Comparison of ENCODE assay signal across 17 cellular contexts in the genomic region with DNA sequence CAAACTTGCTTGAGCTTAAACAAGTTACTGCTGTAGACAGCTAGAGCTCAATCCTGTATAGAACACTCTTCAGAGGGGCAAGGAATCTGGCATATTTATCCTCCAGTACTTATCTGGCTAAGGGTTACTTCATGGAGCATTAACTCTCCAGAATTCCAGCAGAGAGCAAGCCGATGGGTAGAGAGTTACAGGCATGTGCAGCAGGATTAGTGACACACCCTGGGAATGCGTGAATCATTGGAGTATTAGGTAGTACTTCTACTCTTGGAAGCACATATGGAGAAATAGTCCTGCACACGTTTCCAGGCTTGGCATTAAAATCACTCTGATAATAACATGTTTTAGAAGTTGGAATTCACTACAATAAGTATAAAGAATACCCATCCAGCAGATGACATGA. TPM values are rescaled to one million over a fixed set of nuclear protein-coding genes. Genes with fewer than 3 reads are reported as not detected.
DNase-seq lines count a peak whose midpoint lies in the region; ATAC-seq and TF ChIP-seq lines count a peak whose summit lies in the region.
"Had no signal": no experiment of that assay in that cellular context is flagged by ENCODE, and none has a peak within 500 bp of the region (broad histone marks: within the 10 kb centered on the region; RNA-seq: fewer than 3 reads in every experiment).

No MANE protein-coding gene starts in this region.

- TF ChIP-seq CTCF in epithelial cell of proximal tubule (conservative IDR thresholded peaks at IDR 0.05; ENCODE audit: low read depth, low read length) = no peak

- ATAC-seq in GM18511 (IDR thresholded peaks at IDR 0.05; ENCODE audit: unreplicated experiment) (no peak), HG02885 (IDR thresholded peaks at IDR 0.05; ENCODE audit: poor library complexity, unreplicated experiment) (no peak), HG03097 (IDR thresholded peaks at IDR 0.05; ENCODE audit: low FRiP score, unreplicated experiment) (no peak), GM19023 (IDR thresholded peaks at IDR 0.05; ENCODE audit: unreplicated experiment) (no peak)
- ATAC-seq: A549; CD8-positive, alpha-beta T cell had no signal

- no peak overlapping the region for H3K4me3 ChIP-seq in MG63
- H3K4me3 ChIP-seq in epithelial cell of proximal tubule (ENCODE audit: low read depth, low read length) = no peak overlapping the region
- H3K4me3 ChIP-seq: A549 had no signal

- no peaks in the 10 kb centered on the region for H3K36me3 ChIP-seq in MG63

- H3K27me3 ChIP-seq in MG63 = peaks cover 3% of the 10 kb centered on the region; the same call in 1 of the 2 replicates

- no peaks in the 10 kb centered on the region for H3K9me3 ChIP-seq in MG63
- H3K9me3 ChIP-seq: A549 had no signal

- peak; percentile 88 for DNase-seq in MG63
- DNase-seq in RKO (ENCODE audit: low spot score) = peak; percentile 9
- DNase-seq in epithelial cell of proximal tubule (ENCODE audit: low read depth) = peak; percentile 50
- DNase-seq in renal cortical epithelial cell (ENCODE audit: low read depth) = peak; percentile 69
- DNase-seq: CD8-positive, alpha-beta T cell; COR-L47; DMS153; GF-D8; GOT3; H9; IMR-90; KBM-7 had no signal

RNA-seq across cellular contexts. Expression of gene GRXCR1, which starts 35.4 kb away (rescaled TPM):
- total RNA-seq in MG63 (2014; rRNA removed; shearing (Covaris generic); ENCODE audit: low replicate concordance) = 0.81 TPM in 1 of 2 replicates, not detected in the other
- total RNA-seq in epithelial cell of proximal tubule (not detected in 2 replicates), renal cortical epithelial cell (not detected in 2 replicates)
- total RNA-seq: CD8-positive, alpha-beta T cell; H9; IMR-90 had no signal

Comparison
In these comparisons a context has a peak if more than half of its experiments do, and no peak if none do; other contexts are left out.
1. DNase-seq: peak in every context shown above with its lines; median percentile 88 in MG63; 69 in renal cortical epithelial cell; 50 in epithelial cell of proximal tubule; 9 in RKO.